Comparison of ENCODE assay signal across 12 cellular contexts in the genomic region with DNA sequence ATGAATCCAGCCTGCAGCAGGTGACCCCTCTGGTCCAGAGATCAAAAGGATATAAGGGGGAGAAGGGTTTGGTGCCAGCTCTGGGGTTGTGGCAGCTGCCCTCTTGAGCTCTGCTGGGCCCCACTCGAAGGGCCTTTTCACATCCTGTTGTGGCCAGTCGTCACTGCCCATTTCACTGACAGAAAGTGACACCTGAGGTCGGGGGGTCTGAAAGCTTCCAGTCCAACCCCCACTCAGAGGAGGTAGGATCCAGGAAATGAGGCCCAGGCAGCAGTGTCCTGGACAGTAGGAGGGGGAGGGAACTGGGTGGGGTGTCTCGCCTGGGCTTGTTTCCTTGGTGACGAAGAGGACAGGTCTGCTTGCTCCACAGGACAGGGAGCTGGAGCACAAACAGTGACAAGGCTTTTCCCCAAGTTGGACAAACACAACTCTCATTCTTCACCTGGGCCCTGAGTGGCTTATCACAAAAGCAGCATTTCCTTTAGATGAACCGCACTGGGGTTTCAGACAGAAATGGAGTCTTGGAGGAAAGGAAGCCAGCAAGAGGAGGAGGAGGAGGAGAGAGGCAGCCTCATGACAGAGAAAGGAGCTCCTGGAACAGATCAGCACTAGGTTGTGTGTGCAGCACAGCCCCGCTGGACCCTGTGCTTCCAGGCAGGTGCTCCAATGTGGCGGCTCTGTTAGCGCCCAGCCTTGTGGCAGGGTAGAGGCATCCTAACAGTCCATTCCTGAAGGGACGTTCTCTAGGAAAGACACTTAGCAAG. TPM values are rescaled to one million over a fixed set of nuclear protein-coding genes. Genes with fewer than 3 reads are reported as not detected.
A peak's percentile ranks its signal among the peaks of the same experiment; 100 is the strongest.
DNase-seq lines count a peak whose midpoint lies in the region; ATAC-seq lines count a peak whose summit lies in the region.
"Had no signal": no experiment of that assay in that cellular context is flagged by ENCODE, and none has a peak within 500 bp of the region (broad histone marks: within the 10 kb centered on the region; RNA-seq: fewer than 3 reads in every experiment).

No MANE protein-coding gene starts in this region.

- no peak overlapping the region for H3K27ac ChIP-seq in naive thymus-derived CD4-positive, alpha-beta T cell (ENCODE audit: low read depth, low read length)
- H3K27ac ChIP-seq: KMS-11 had no signal

- H3K4me1 Mint-ChIP-seq in activated T-helper 2 cell treated with anti-CD3 and anti-CD28 coated beads, Interferon-gamma antibody, Interleukin-2, Interleukin-4, amounts not matched to agents 10 μg/mL and 5 μg/mL and 100 μg/mL, durations not matched to agents 14 hours and 24 hours and 36 hours (ENCODE audit: low read depth) = peaks cover 10% of the 10 kb centered on the region
- H3K4me1 Mint-ChIP-seq in naive thymus-derived CD4-positive, alpha-beta T cell = peaks cover 1 to 13% (median 6%) of the 10 kb centered on the region in 7 donors

- peak; percentile 44 for DNase-seq in Caki2 (ENCODE audit: low read depth)
- DNase-seq in HT-29 (ENCODE audit: low spot score) = peak; percentile 79
- DNase-seq in activated T-helper 2 cell treated with anti-CD3 and anti-CD28 coated beads, Interferon-gamma antibody, Interleukin-2, Interleukin-4, amounts not matched to agents 10 μg/mL and 5 μg/mL and 100 μg/mL, durations not matched to agents 14 hours and 24 hours and 36 hours (ENCODE audit: low spot score) = no peak
- no peak for DNase-seq in naive thymus-derived CD4-positive, alpha-beta T cell
- DNase-seq in SK-N-DZ (ENCODE audit: low spot score) = no peak
- no peak for DNase-seq in sciatic nerve (ENCODE audit: low spot score)
- no peak for DNase-seq in NOMO-1 treated with dmso at 0.1 percent for 144 hours (lab: John Stamatoyannopoulos, UW; ENCODE audit: unreplicated experiment)
- DNase-seq: DMS79, NCI-H345 had no signal

- in situ Hi-C loops in Caki2 (cut with HindIII; ENCODE audit: low pct_unique_long_range_greater_than_20kb, low sequenced_read_pairs) = no loop called here

- H3K9me3 Mint-ChIP-seq in activated T-helper 2 cell treated with anti-CD3 and anti-CD28 coated beads, Interferon-gamma antibody, Interleukin-2, Interleukin-4, amounts not matched to agents 10 μg/mL and 5 μg/mL and 100 μg/mL, durations not matched to agents 14 hours and 24 hours and 36 hours = no peaks in the 10 kb centered on the region
- peaks cover 0 to 2% (median 0%) of the 10 kb centered on the region in 11 donors for H3K9me3 Mint-ChIP-seq in naive thymus-derived CD4-positive, alpha-beta T cell

- no peaks in the 10 kb centered on the region for H3K27me3 Mint-ChIP-seq in activated T-helper 2 cell treated with anti-CD3 and anti-CD28 coated beads, Interferon-gamma antibody, Interleukin-2, Interleukin-4, amounts not matched to agents 10 μg/mL and 5 μg/mL and 100 μg/mL, durations not matched to agents 14 hours and 24 hours and 36 hours (ENCODE audit: low read depth)
- no peaks in the 10 kb centered on the region for H3K27me3 Mint-ChIP-seq in naive thymus-derived CD4-positive, alpha-beta T cell

- no peaks in the 10 kb centered on the region for H3K4me1 ChIP-seq in naive thymus-derived CD4-positive, alpha-beta T cell (ENCODE audit: control insufficient read depth in 2 of 2, insufficient read depth in 2 of 2, low read length in 2 of 2)

- H3K9me3 ChIP-seq in naive thymus-derived CD4-positive, alpha-beta T cell (ENCODE audit: control insufficient read depth in 2 of 3, low read length in 3 of 3) = no peaks in the 10 kb centered on the region

- H3K4me3 Mint-ChIP-seq in activated T-helper 2 cell treated with anti-CD3 and anti-CD28 coated beads, Interferon-gamma antibody, Interleukin-2, Interleukin-4, amounts not matched to agents 10 μg/mL and 5 μg/mL and 100 μg/mL, durations not matched to agents 14 hours and 24 hours and 36 hours (ENCODE audit: low read depth) = no peak overlapping the region
- no peak overlapping the region for H3K4me3 Mint-ChIP-seq in naive thymus-derived CD4-positive, alpha-beta T cell

- intact Hi-C loops in activated T-helper 2 cell treated with anti-CD3 and anti-CD28 coated beads, Interferon-gamma antibody, Interleukin-2, Interleukin-4, amounts not matched to agents 10 μg/mL and 5 μg/mL and 100 μg/mL, durations not matched to agents 14 hours and 24 hours and 36 hours (cut with micrococcal nuclease) = no loop called here
- intact Hi-C loops in naive thymus-derived CD4-positive, alpha-beta T cell (cut with micrococcal nuclease) = no loop called here
- intact Hi-C loops in sciatic nerve (cut with DNase I) = no loop called here

- peaks cover 0 to 32% (median 0%) of the 10 kb centered on the region in 3 experiments for H3K36me3 ChIP-seq in naive thymus-derived CD4-positive, alpha-beta T cell (ENCODE audit: control insufficient read depth in 2 of 3, insufficient read depth in 3 of 3, low read length in 3 of 3)

- POLR2A ChIA-PET in naive thymus-derived CD4-positive, alpha-beta T cell (lab: Charles Lee) = no interaction called here

- H3K27me3 ChIP-seq in naive thymus-derived CD4-positive, alpha-beta T cell (ENCODE audit: control insufficient read depth in 2 of 2, insufficient read depth in 2 of 2, low read length in 2 of 2) = no peaks in the 10 kb centered on the region

- no peak for ATAC-seq in naive thymus-derived CD4-positive, alpha-beta T cell
- no peak for ATAC-seq in sciatic nerve

- no peak overlapping the region for H3K4me3 ChIP-seq in naive thymus-derived CD4-positive, alpha-beta T cell (ENCODE audit: low read length)

- CTCF ChIA-PET in naive thymus-derived CD4-positive, alpha-beta T cell (lab: Charles Lee) = interaction anchor here (1.0 to 1.1 kb wide), 2 partner anchors 19 to 399 kb away, joined by 3 read pairs; partner anchors contain the start of gene TOMM6

- H3K36me3 Mint-ChIP-seq in activated T-helper 2 cell treated with anti-CD3 and anti-CD28 coated beads, Interferon-gamma antibody, Interleukin-2, Interleukin-4, amounts not matched to agents 10 μg/mL and 5 μg/mL and 100 μg/mL, durations not matched to agents 14 hours and 24 hours and 36 hours (ENCODE audit: low read depth) = peaks cover 9% of the 10 kb centered on the region
- peaks cover 5 to 20% (median 7%) of the 10 kb centered on the region in 5 donors for H3K36me3 Mint-ChIP-seq in naive thymus-derived CD4-positive, alpha-beta T cell

- H3K27ac Mint-ChIP-seq in activated T-helper 2 cell treated with anti-CD3 and anti-CD28 coated beads, Interferon-gamma antibody, Interleukin-2, Interleukin-4, amounts not matched to agents 10 μg/mL and 5 μg/mL and 100 μg/mL, durations not matched to agents 14 hours and 24 hours and 36 hours = peak overlapping the region; percentile 3
- peak overlapping the region in 5 of 9 donors; percentile 8 to 70 (median 23) for H3K27ac Mint-ChIP-seq in naive thymus-derived CD4-positive, alpha-beta T cell

RNA-seq across cellular contexts. Expression of gene FRS3, which starts 11.0 kb away (rescaled TPM):
- total RNA-seq in Caki2 (2014; rRNA removed; shearing (Covaris generic); ENCODE audit: low replicate concordance) = 2.0 and 2.8 TPM in 2 replicates
- total RNA-seq in HT-29 (2014; rRNA removed; shearing (Covaris generic)) = 3.4 and 3.9 TPM in 2 replicates
- total RNA-seq in activated T-helper 2 cell treated with anti-CD3 and anti-CD28 coated beads, Interferon-gamma antibody, Interleukin-2, Interleukin-4, amounts not matched to agents 10 μg/mL and 5 μg/mL and 100 μg/mL, durations not matched to agents 14 hours and 24 hours and 36 hours = 4.7 and 5.8 TPM in 2 replicates
- total RNA-seq in naive thymus-derived CD4-positive, alpha-beta T cell = 10 to 100 TPM in 1 of 5 experiments, 1 to 10 TPM in 4; 5.1 to 10.6 (median 5.5) TPM
- 1 to 10 TPM; 1.9 to 2.4 TPM for polyA plus RNA-seq in naive thymus-derived CD4-positive, alpha-beta T cell
- polyA plus RNA-seq in SK-N-DZ (2014; cell fraction: cytosol; rRNA removed) = 7.3 and 8.2 TPM in 2 replicates
- 5.9 and 7.1 TPM in 2 replicates for polyA plus RNA-seq in SK-N-DZ (2014; cell fraction: nucleus; rRNA removed)
- 6.5 TPM for total RNA-seq in sciatic nerve

RNA-seq across cellular contexts. Expression of gene PRICKLE4, which starts 11.9 kb away (rescaled TPM):
- total RNA-seq in Caki2 (2014; rRNA removed; shearing (Covaris generic); ENCODE audit: low replicate concordance) = 0.20 TPM in 1 of 2 replicates, not detected in the other
- total RNA-seq in HT-29 (2014; rRNA removed; shearing (Covaris generic)) = 16.0 and 16.9 TPM in 2 replicates
- not detected in 2 replicates for total RNA-seq in activated T-helper 2 cell treated with anti-CD3 and anti-CD28 coated beads, Interferon-gamma antibody, Interleukin-2, Interleukin-4, amounts not matched to agents 10 μg/mL and 5 μg/mL and 100 μg/mL, durations not matched to agents 14 hours and 24 hours and 36 hours
- under 1 TPM in 1 of 5 experiments, not detected in 4; 0.61 TPM for total RNA-seq in naive thymus-derived CD4-positive, alpha-beta T cell
- not detected for polyA plus RNA-seq in naive thymus-derived CD4-positive, alpha-beta T cell
- 0.38 and 1.7 TPM in 2 replicates for polyA plus RNA-seq in SK-N-DZ (2014; cell fraction: cytosol; rRNA removed)
- polyA plus RNA-seq in SK-N-DZ (2014; cell fraction: nucleus; rRNA removed) = 18.8 and 21.0 TPM in 2 replicates
- total RNA-seq in sciatic nerve = 9.0 TPM

RNA-seq across cellular contexts. Expression of gene TOMM6, which starts 18.8 kb away (rescaled TPM):
- total RNA-seq in Caki2 (2014; rRNA removed; shearing (Covaris generic); ENCODE audit: low replicate concordance) = 264 and 306 TPM in 2 replicates
- total RNA-seq in HT-29 (2014; rRNA removed; shearing (Covaris generic)) = 83.4 and 86.2 TPM in 2 replicates
- 308 and 316 TPM in 2 replicates for total RNA-seq in activated T-helper 2 cell treated with anti-CD3 and anti-CD28 coated beads, Interferon-gamma antibody, Interleukin-2, Interleukin-4, amounts not matched to agents 10 μg/mL and 5 μg/mL and 100 μg/mL, durations not matched to agents 14 hours and 24 hours and 36 hours
- 100 to 1,000 TPM; 114 to 193 (median 128) TPM for total RNA-seq in naive thymus-derived CD4-positive, alpha-beta T cell
- polyA plus RNA-seq in naive thymus-derived CD4-positive, alpha-beta T cell = 100 to 1,000 TPM; 391 to 449 TPM
- polyA plus RNA-seq in SK-N-DZ (2014; cell fraction: cytosol; rRNA removed) = 262 and 269 TPM in 2 replicates
- polyA plus RNA-seq in SK-N-DZ (2014; cell fraction: nucleus; rRNA removed) = 116 and 149 TPM in 2 replicates
- 97.3 TPM for total RNA-seq in sciatic nerve

RNA-seq across cellular contexts. Expression of gene PGC, which starts 21.5 kb away (rescaled TPM):
- 5.8 TPM in 1 of 2 replicates, not detected in the other for total RNA-seq in Caki2 (2014; rRNA removed; shearing (Covaris generic); ENCODE audit: low replicate concordance)
- total RNA-seq in HT-29 (2014; rRNA removed; shearing (Covaris generic)) = 0.20 and 0.26 TPM in 2 replicates
- total RNA-seq in activated T-helper 2 cell treated with anti-CD3 and anti-CD28 coated beads, Interferon-gamma antibody, Interleukin-2, Interleukin-4, amounts not matched to agents 10 μg/mL and 5 μg/mL and 100 μg/mL, durations not matched to agents 14 hours and 24 hours and 36 hours = not detected in 2 replicates
- not detected for total RNA-seq in naive thymus-derived CD4-positive, alpha-beta T cell
- polyA plus RNA-seq in naive thymus-derived CD4-positive, alpha-beta T cell = not detected
- polyA plus RNA-seq in SK-N-DZ (2014; cell fraction: cytosol; rRNA removed) = not detected in 2 replicates
- polyA plus RNA-seq in SK-N-DZ (2014; cell fraction: nucleus; rRNA removed) = not detected in 2 replicates
- total RNA-seq in sciatic nerve = 0.27 TPM
- total RNA-seq: epithelial cell of proximal tubule, subcutaneous adipose tissue had no signal

RNA-seq across cellular contexts. Expression of gene TFEB, which starts 33.3 kb away (rescaled TPM):
- total RNA-seq in Caki2 (2014; rRNA removed; shearing (Covaris generic); ENCODE audit: low replicate concordance) = 6.0 and 13.1 TPM in 2 replicates
- 24.0 and 24.1 TPM in 2 replicates for total RNA-seq in HT-29 (2014; rRNA removed; shearing (Covaris generic))
- 11.2 and 13.4 TPM in 2 replicates for total RNA-seq in activated T-helper 2 cell treated with anti-CD3 and anti-CD28 coated beads, Interferon-gamma antibody, Interleukin-2, Interleukin-4, amounts not matched to agents 10 μg/mL and 5 μg/mL and 100 μg/mL, durations not matched to agents 14 hours and 24 hours and 36 hours
- 10 to 100 TPM in 3 of 5 experiments, 1 to 10 TPM in 2; 7.4 to 39.9 (median 11.8) TPM for total RNA-seq in naive thymus-derived CD4-positive, alpha-beta T cell
- polyA plus RNA-seq in naive thymus-derived CD4-positive, alpha-beta T cell = 1 to 10 TPM; 2.4 to 6.0 TPM
- 3.0 and 3.2 TPM in 2 replicates for polyA plus RNA-seq in SK-N-DZ (2014; cell fraction: cytosol; rRNA removed)
- polyA plus RNA-seq in SK-N-DZ (2014; cell fraction: nucleus; rRNA removed) = 2.7 and 2.8 TPM in 2 replicates
- 35.5 TPM for total RNA-seq in sciatic nerve

Comparison
In these comparisons a context has a peak if more than half of its experiments do, and no peak if none do; other contexts are left out.
1. DNase-seq: peak in Caki2 (single experiment) and HT-29 (single experiment); none in activated T-helper 2 cell treated with anti-CD3 and anti-CD28 coated beads, Interferon-gamma antibody, Interleukin-2, Interleukin-4, amounts not matched to agents 10 μg/mL and 5 μg/mL and 100 μg/mL, durations not matched to agents 14 hours and 24 hours and 36 hours (single experiment), naive thymus-derived CD4-positive, alpha-beta T cell (0 of 9), SK-N-DZ (single experiment), sciatic nerve (single experiment) and NOMO-1 treated with dmso at 0.1 percent for 144 hours (single experiment).